In the genomic region with DNA sequence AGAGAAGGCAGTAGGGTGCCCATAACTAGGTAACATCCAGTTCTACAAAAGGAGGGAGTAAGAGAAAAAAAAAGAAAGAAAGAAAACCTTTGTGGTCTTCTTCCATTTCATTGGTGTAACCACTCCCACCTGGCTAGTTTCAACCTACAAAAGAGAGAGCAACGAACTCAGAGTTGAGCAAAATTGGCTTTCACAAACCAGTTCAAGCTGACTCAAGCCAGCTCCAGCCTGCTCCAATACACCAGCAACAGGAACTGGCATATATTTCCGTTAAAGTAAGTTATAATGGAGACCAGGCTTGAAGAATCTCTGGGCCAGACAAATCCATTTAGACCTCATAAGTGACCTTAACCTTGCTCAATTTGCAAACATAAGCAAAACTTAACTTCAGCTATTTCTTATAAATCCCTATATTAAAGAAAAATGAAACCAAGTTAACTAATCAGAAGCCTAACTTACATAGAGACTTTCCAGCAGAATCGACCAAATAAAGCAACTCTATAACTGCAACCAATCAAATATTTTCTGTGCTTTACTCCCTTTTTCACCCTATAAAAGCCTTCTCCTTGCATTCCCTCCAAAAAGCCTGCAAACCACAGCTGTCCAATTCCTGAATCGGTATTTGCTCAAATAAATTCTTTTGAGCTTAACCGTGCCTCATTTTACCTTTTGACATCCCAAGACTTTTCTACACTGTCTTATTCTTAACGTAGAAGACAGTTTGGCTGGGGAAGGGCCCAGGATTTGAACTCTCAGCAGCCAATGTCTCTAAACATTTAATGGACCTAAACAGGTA, we compare ENCODE assay signal across 1 cellular context.
TF ChIP-seq lines count a peak whose summit lies in the region.

No MANE protein-coding gene starts in this region.

TF ChIP-seq in GM12878, 131 proteins besides CTCF, POLR2A, EP300 and RAD21:
- TF ChIP-seq ZNF207 (IDR thresholded peaks at IDR 0.05; ENCODE audit: borderline replicate concordance) (no peak), NFIC (IDR thresholded peaks at IDR 0.05; ENCODE audit: low read depth, low read length) (no peak), YBX1 (IDR thresholded peaks at IDR 0.05) (no peak), NFXL1 (IDR thresholded peaks at IDR 0.05; ENCODE audit: borderline replicate concordance) (no peak), HDAC6 (IDR thresholded peaks at IDR 0.05; ENCODE audit: unreplicated experiment) (no peak), ZBED1 (IDR thresholded peaks at IDR 0.05; ENCODE audit: borderline replicate concordance) (no peak)
- TF ChIP-seq, protein P1, sequence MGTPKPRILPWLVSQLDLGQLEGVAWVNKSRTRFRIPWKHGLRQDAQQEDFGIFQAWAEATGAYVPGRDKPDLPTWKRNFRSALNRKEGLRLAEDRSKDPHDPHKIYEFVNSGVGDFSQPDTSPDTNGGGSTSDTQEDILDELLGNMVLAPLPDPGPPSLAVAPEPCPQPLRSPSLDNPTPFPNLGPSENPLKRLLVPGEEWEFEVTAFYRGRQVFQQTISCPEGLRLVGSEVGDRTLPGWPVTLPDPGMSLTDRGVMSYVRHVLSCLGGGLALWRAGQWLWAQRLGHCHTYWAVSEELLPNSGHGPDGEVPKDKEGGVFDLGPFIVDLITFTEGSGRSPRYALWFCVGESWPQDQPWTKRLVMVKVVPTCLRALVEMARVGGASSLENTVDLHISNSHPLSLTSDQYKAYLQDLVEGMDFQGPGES (IDR thresholded peaks at IDR 0.05) = no peak
- TF ChIP-seq, protein P2, sequence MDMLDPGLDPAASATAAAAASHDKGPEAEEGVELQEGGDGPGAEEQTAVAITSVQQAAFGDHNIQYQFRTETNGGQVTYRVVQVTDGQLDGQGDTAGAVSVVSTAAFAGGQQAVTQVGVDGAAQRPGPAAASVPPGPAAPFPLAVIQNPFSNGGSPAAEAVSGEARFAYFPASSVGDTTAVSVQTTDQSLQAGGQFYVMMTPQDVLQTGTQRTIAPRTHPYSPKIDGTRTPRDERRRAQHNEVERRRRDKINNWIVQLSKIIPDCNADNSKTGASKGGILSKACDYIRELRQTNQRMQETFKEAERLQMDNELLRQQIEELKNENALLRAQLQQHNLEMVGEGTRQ (IDR thresholded peaks at IDR 0.05; ENCODE audit: borderline replicate concordance, low read depth, low read length) = no peak
- TF ChIP-seq, protein P3, sequence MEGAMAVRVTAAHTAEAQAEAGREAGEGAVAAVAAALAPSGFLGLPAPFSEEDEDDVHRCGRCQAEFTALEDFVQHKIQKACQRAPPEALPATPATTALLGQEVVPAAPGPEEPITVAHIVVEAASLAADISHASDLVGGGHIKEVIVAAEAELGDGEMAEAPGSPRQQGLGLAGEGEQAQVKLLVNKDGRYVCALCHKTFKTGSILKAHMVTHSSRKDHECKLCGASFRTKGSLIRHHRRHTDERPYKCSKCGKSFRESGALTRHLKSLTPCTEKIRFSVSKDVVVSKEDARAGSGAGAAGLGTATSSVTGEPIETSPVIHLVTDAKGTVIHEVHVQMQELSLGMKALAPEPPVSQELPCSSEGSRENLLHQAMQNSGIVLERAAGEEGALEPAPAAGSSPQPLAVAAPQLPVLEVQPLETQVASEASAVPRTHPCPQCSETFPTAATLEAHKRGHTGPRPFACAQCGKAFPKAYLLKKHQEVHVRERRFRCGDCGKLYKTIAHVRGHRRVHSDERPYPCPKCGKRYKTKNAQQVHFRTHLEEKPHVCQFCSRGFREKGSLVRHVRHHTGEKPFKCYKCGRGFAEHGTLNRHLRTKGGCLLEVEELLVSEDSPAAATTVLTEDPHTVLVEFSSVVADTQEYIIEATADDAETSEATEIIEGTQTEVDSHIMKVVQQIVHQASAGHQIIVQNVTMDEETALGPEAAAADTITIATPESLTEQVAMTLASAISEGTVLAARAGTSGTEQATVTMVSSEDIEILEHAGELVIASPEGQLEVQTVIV (IDR thresholded peaks at IDR 0.05; ENCODE audit: borderline replicate concordance, partially characterized antibody) = no peak
